In the genomic region with DNA sequence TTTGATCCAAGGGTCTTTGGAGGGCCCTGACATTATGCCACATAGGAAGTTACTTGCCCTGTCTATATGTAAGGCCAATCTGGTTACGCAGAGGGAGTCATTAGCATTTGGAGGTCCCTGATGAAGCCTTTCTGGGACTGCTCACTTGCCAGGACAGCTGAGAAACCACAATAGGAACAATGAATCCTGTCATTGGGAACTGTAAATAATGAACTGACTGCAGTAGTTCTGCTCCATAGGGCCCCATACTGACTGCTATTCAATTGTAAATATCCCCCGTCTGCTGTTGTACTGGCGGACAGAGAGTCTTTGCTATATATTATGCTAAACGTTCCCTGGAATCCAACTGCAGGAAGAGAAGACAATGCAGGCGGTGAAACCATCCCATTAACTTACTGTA, we compare ENCODE assay signal across 1 cellular context.
TF ChIP-seq lines count a peak whose summit lies in the region.

No MANE protein-coding gene starts in this region.

TF ChIP-seq in GM23338, 12 proteins besides CTCF, POLR2A, EP300 and RAD21:
- TF ChIP-seq ZNF462 (CRISPR knock-in tag; IDR thresholded peaks at IDR 0.05) (0 out of 2 replicates have a peak, but pooled peaks have one; percentile 8), REST (IDR thresholded peaks at IDR 0.05; ENCODE audit: unreplicated experiment) (no peak)
